Comparison of ENCODE assay signal across 12 cellular contexts in the genomic region with DNA sequence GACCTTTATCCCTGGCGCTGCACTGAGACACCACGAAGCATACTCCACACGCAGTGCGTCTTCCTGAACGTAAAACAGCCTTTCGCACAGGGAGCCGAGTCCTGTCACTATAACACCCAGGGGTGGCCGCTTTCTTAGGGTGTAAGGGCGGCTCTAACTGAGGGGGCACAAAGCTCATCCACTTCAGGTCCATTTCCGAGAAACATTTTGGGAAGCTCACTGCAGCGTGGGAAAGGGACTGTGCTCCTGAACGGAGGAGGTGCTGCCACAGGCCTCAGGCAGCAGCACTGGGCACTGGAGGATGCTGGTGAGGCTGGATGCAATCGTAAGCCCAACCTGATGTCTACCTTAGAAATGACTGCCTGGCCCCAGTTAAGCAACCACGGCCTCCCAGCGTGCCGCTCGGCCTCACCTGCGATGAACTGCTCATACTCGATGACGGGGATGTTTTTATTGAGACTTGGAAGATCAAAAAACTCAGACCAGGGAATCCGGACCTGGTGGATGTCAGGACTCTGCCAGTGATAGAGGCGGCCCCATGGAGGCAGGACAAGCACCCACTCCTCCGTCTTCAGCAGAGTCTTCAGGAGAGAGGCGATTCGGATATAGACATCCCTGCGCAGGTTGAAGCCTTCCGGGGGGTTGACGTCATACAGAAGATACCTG. TPM values are rescaled to one million over a fixed set of nuclear protein-coding genes. Genes with fewer than 3 reads are reported as not detected.
A peak's percentile ranks its signal among the peaks of the same experiment; 100 is the strongest.
DNase-seq lines count a peak whose midpoint lies in the region; ATAC-seq and TF ChIP-seq lines count a peak whose summit lies in the region.
"Had no signal": no experiment of that assay in that cellular context is flagged by ENCODE, and none has a peak within 500 bp of the region (broad histone marks: within the 10 kb centered on the region; RNA-seq: fewer than 3 reads in every experiment).

No MANE protein-coding gene starts in this region.

- H3K27ac Mint-ChIP-seq in activated CD4-positive, alpha-beta T cell treated with anti-CD3 and anti-CD28 coated beads, Interleukin-2, amount 10 ng/mL, durations not matched to agents 7 days and 5 days = no peak overlapping the region
- H3K27ac Mint-ChIP-seq in T-cell (no peak overlapping the region), glutamatergic neuron (ENCODE audit: unreplicated experiment) (no peak overlapping the region)
- no peak overlapping the region for H3K27ac Mint-ChIP-seq in stimulated activated effector memory CD8-positive, alpha-beta T cell treated with anti-CD3 and anti-CD28 coated beads, Interleukin-12 subunit alpha, Interleukin-12 subunit beta, amount 100 ng/mL, for 72 hours

- POLR2A ChIA-PET in activated CD4-positive, alpha-beta T cell treated with anti-CD3 and anti-CD28 coated beads, Interleukin-2, amount 10 ng/mL, durations not matched to agents 7 days and 5 days (lab: Charles Lee) = no interaction called here
- POLR2A ChIA-PET in T-cell (lab: Charles Lee) = no interaction called here

- H3K4me3 Mint-ChIP-seq in activated CD4-positive, alpha-beta T cell treated with anti-CD3 and anti-CD28 coated beads, Interleukin-2, amount 10 ng/mL, durations not matched to agents 7 days and 5 days = peak overlapping the region; percentile 4
- H3K4me3 Mint-ChIP-seq in T-cell (peak overlapping the region; percentile 29 to 70 (median 62)), glutamatergic neuron (ENCODE audit: unreplicated experiment) (peak overlapping the region; percentile 74)
- H3K4me3 Mint-ChIP-seq in stimulated activated effector memory CD8-positive, alpha-beta T cell treated with anti-CD3 and anti-CD28 coated beads, Interleukin-12 subunit alpha, Interleukin-12 subunit beta, amount 100 ng/mL, for 72 hours = peak overlapping the region; percentile 79

- CTCF ChIA-PET in activated CD4-positive, alpha-beta T cell treated with anti-CD3 and anti-CD28 coated beads, Interleukin-2, amount 10 ng/mL, durations not matched to agents 7 days and 5 days (lab: Charles Lee) = no interaction called here
- CTCF ChIA-PET in T-cell (lab: Charles Lee) = interaction anchor here in 1 of 2 donors (0.9 kb wide), 1 partner anchor 95 kb away, joined by 3 read pairs; no protein-coding TSS in a partner anchor

- peaks cover 20% of the 10 kb centered on the region for H3K36me3 Mint-ChIP-seq in activated CD4-positive, alpha-beta T cell treated with anti-CD3 and anti-CD28 coated beads, Interleukin-2, amount 10 ng/mL, durations not matched to agents 7 days and 5 days (ENCODE audit: low read depth)
- peaks cover 30% of the 10 kb centered on the region for H3K36me3 Mint-ChIP-seq in T-cell
- peaks cover 13% of the 10 kb centered on the region for H3K36me3 Mint-ChIP-seq in glutamatergic neuron (ENCODE audit: unreplicated experiment)
- peaks cover 37% of the 10 kb centered on the region for H3K36me3 Mint-ChIP-seq in stimulated activated effector memory CD8-positive, alpha-beta T cell treated with anti-CD3 and anti-CD28 coated beads, Interleukin-12 subunit alpha, Interleukin-12 subunit beta, amount 100 ng/mL, for 72 hours

- peaks cover 4% of the 10 kb centered on the region for H3K27me3 Mint-ChIP-seq in activated CD4-positive, alpha-beta T cell treated with anti-CD3 and anti-CD28 coated beads, Interleukin-2, amount 10 ng/mL, durations not matched to agents 7 days and 5 days
- H3K27me3 Mint-ChIP-seq in T-cell (no peaks in the 10 kb centered on the region), glutamatergic neuron (ENCODE audit: unreplicated experiment) (peaks cover 14% of the 10 kb centered on the region)

- TF ChIP-seq CTCF in glutamatergic neuron (IDR thresholded peaks at IDR 0.05; ENCODE audit: partially characterized antibody, unreplicated experiment) = no peak

- no peaks in the 10 kb centered on the region for H3K9me3 Mint-ChIP-seq in activated CD4-positive, alpha-beta T cell treated with anti-CD3 and anti-CD28 coated beads, Interleukin-2, amount 10 ng/mL, durations not matched to agents 7 days and 5 days
- H3K9me3 Mint-ChIP-seq in T-cell (no peaks in the 10 kb centered on the region), glutamatergic neuron (ENCODE audit: unreplicated experiment) (peaks cover 23% of the 10 kb centered on the region)
- no peaks in the 10 kb centered on the region for H3K9me3 Mint-ChIP-seq in stimulated activated effector memory CD8-positive, alpha-beta T cell treated with anti-CD3 and anti-CD28 coated beads, Interleukin-12 subunit alpha, Interleukin-12 subunit beta, amount 100 ng/mL, for 72 hours

- H3K4me1 Mint-ChIP-seq in activated CD4-positive, alpha-beta T cell treated with anti-CD3 and anti-CD28 coated beads, Interleukin-2, amount 10 ng/mL, durations not matched to agents 7 days and 5 days = peaks cover 18% of the 10 kb centered on the region
- H3K4me1 Mint-ChIP-seq in T-cell (peaks cover 23 to 27% (median 25%) of the 10 kb centered on the region in 3 donors), glutamatergic neuron (ENCODE audit: low read depth, unreplicated experiment) (peaks cover 41% of the 10 kb centered on the region)
- H3K4me1 Mint-ChIP-seq in stimulated activated effector memory CD8-positive, alpha-beta T cell treated with anti-CD3 and anti-CD28 coated beads, Interleukin-12 subunit alpha, Interleukin-12 subunit beta, amount 100 ng/mL, for 72 hours = peaks cover 15% of the 10 kb centered on the region

- ATAC-seq in T-cell (replicated peaks in 1 of 4) = no peak
- no peak for ATAC-seq in stimulated activated effector memory CD8-positive, alpha-beta T cell treated with anti-CD3 and anti-CD28 coated beads, Interleukin-12 subunit alpha, Interleukin-12 subunit beta, amount 100 ng/mL, for 72 hours
- ATAC-seq: body of pancreas, gastrocnemius medialis had no signal

- DNase-seq in activated CD4-positive, alpha-beta T cell treated with anti-CD3 and anti-CD28 coated beads, Interleukin-2, amount 10 ng/mL, durations not matched to agents 7 days and 5 days = no peak
- no peak for DNase-seq in activated CD4-positive, alpha-beta T cell treated with anti-CD3 and anti-CD28 coated beads for 4 hours
- DNase-seq in T-cell = peak in 1 of 34 experiments; percentile 10
- no peak for DNase-seq in glutamatergic neuron
- DNase-seq in stimulated activated effector memory CD8-positive, alpha-beta T cell treated with anti-CD3 and anti-CD28 coated beads, Interleukin-12 subunit alpha, Interleukin-12 subunit beta, amount 100 ng/mL, for 72 hours (ENCODE audit: low spot score in 2 of 2) = no peak
- DNase-seq in inferior parietal cortex (ENCODE audit: extremely low spot score) = no peak
- DNase-seq in HPDE6-E6E7 (ENCODE audit: extremely low spot score) = no peak
- no peak for DNase-seq in NCI-H2081 treated with DMSO at 0.1 percent for 48 hours (lab: John Stamatoyannopoulos, UW)
- DNase-seq: effector CD8-positive, alpha-beta T cell; NCI-H226 had no signal

RNA-seq across cellular contexts. Expression of a gene that starts 2.3 kb away (rescaled TPM):
- total RNA-seq in activated CD4-positive, alpha-beta T cell treated with anti-CD3 and anti-CD28 coated beads, Interleukin-2, amount 10 ng/mL, durations not matched to agents 7 days and 5 days = 10 to 100 TPM; 19.0 to 19.6 TPM
- total RNA-seq in T-cell (10 to 100 TPM; 43.0 to 51.3 (median 44.6) TPM), glutamatergic neuron (ENCODE audit: unreplicated experiment) (31.9 TPM)

Comparison
In these comparisons a context has a peak if more than half of its experiments do, and no peak if none do; other contexts are left out.
1. H3K4me3 Mint-ChIP-seq: peak in every context shown above with its lines; median percentile 79 in stimulated activated effector memory CD8-positive, alpha-beta T cell treated with anti-CD3 and anti-CD28 coated beads, Interleukin-12 subunit alpha, Interleukin-12 subunit beta, amount 100 ng/mL, for 72 hours; 74 in glutamatergic neuron; 62 in T-cell; 4 in activated CD4-positive, alpha-beta T cell treated with anti-CD3 and anti-CD28 coated beads, Interleukin-2, amount 10 ng/mL, durations not matched to agents 7 days and 5 days.